1 cellular context compared by ENCODE assay signal in genomic region chr12:124394462-124395128, GRCh38.
TF ChIP-seq lines count a peak whose summit lies in the region.

No MANE protein-coding gene starts in this region.

TF ChIP-seq in K562, 482 proteins besides CTCF, POLR2A, EP300 and RAD21:
- TF ChIP-seq GTF2E2 (tag; IDR thresholded peaks at IDR 0.05) (no peak), EWSR1 (IDR thresholded peaks at IDR 0.05; ENCODE audit: borderline replicate concordance, low read depth, partially characterized antibody) (no peak), RBM25 (IDR thresholded peaks at IDR 0.05; ENCODE audit: low read depth, low read length, severe bottlenecking) (peak; percentile 64), IRF9 (tag; IDR thresholded peaks at IDR 0.05) (no peak), EHMT2 (IDR thresholded peaks at IDR 0.05) (no peak), DNMT1 (IDR thresholded peaks at IDR 0.05) (no peak), HSF4 (CRISPR knock-in tag; IDR thresholded peaks at IDR 0.05; ENCODE audit: borderline replicate concordance) (no peak), ZFP36 (IDR thresholded peaks at IDR 0.05; ENCODE audit: low read depth, low read length, partially characterized antibody) (peak; percentile 76), ESRRA (IDR thresholded peaks at IDR 0.05; ENCODE audit: borderline replicate concordance, low read depth) (no peak), ZNF407 (IDR thresholded peaks at IDR 0.05; ENCODE audit: low read depth) (no peak)
